Comparison of ENCODE assay signal across 1 cellular context in genomic region chr13:26558912-26559485, GRCh38.
TF ChIP-seq lines count a peak whose summit lies in the region.

No MANE protein-coding gene starts in this region.

TF ChIP-seq in HepG2, 621 proteins besides CTCF, POLR2A, EP300 and RAD21:
- TF ChIP-seq NR2F2 (IDR thresholded peaks at IDR 0.05; ENCODE audit: borderline replicate concordance, low read depth) (peak; percentile 44; the same call in 1 of the 2 replicates), BCL6 (CRISPR knock-in tag; IDR thresholded peaks at IDR 0.05) (peak; percentile 22; the same call in 1 of the 2 replicates), SAP130 (CRISPR knock-in tag; IDR thresholded peaks at IDR 0.05; ENCODE audit: low read depth) (0 out of 2 replicates have a peak, but pooled peaks have one; percentile 14), HMG20A (CRISPR knock-in tag; IDR thresholded peaks at IDR 0.05; ENCODE audit: borderline replicate concordance) (peak; percentile 38; the same call in 1 of the 2 replicates), NR2F1 (CRISPR knock-in tag; IDR thresholded peaks at IDR 0.05) (peak in 1 of 2 experiments; percentile 48; a peak in 1 of 4 replicates), HOMEZ (CRISPR knock-in tag; IDR thresholded peaks at IDR 0.05; ENCODE audit: low read depth) (no peak), SUZ12 (IDR thresholded peaks at IDR 0.05; ENCODE audit: low read depth, low read length) (no peak), SOX6 (IDR thresholded peaks at IDR 0.05) (no peak), SOX6 (CRISPR knock-in tag; IDR thresholded peaks at IDR 0.05) (peak; percentile 92), NAIF1 (CRISPR knock-in tag; IDR thresholded peaks at IDR 0.05; ENCODE audit: borderline replicate concordance) (no peak), FOXA3 (CRISPR knock-in tag; IDR thresholded peaks at IDR 0.05) (no peak), FOXA1 (IDR thresholded peaks at IDR 0.05) (no peak), FOXA1 (CRISPR knock-in tag; IDR thresholded peaks at IDR 0.05) (0 out of 2 replicates have a peak, but pooled peaks have one; percentile 5), ATF1 (CRISPR knock-in tag; IDR thresholded peaks at IDR 0.05) (0 out of 2 replicates have a peak, but pooled peaks have one; percentile 23), RBM39 (IDR thresholded peaks at IDR 0.05; ENCODE audit: low read depth, low read length, poor library complexity, severe bottlenecking) (no peak), PAXIP1 (CRISPR knock-in tag; conservative IDR thresholded peaks at IDR 0.05) (0 out of 2 replicates have a peak, but pooled peaks have one; percentile 22), SOX13 (IDR thresholded peaks at IDR 0.05) (peak; percentile 77), SOX13 (CRISPR knock-in tag; conservative IDR thresholded peaks at IDR 0.05 in 1 of 2, IDR thresholded peaks at IDR 0.05 in 1 of 2) (peak in 1 of 2 experiments; percentile 97; a peak in 2 of 4 replicates), ELF3 (CRISPR knock-in tag; IDR thresholded peaks at IDR 0.05) (0 out of 2 replicates have a peak, but pooled peaks have one; percentile 40), NR2F6 (IDR thresholded peaks at IDR 0.05) (peak; percentile 92), NR2F6 (CRISPR knock-in tag; IDR thresholded peaks at IDR 0.05) (peak; percentile 84), ZNF530 (CRISPR knock-in tag; IDR thresholded peaks at IDR 0.05; ENCODE audit: low read depth) (no peak), ZNF605 (CRISPR knock-in tag; IDR thresholded peaks at IDR 0.05) (no peak), SOX5 (CRISPR knock-in tag; IDR thresholded peaks at IDR 0.05; ENCODE audit: borderline replicate concordance) (peak; percentile 88), ISL2 (CRISPR knock-in tag; IDR thresholded peaks at IDR 0.05) (0 out of 2 replicates have a peak, but pooled peaks have one; percentile 45), TCF7 (IDR thresholded peaks at IDR 0.05; ENCODE audit: low read depth) (peak; percentile 61), GATAD2A (CRISPR knock-in tag; IDR thresholded peaks at IDR 0.05) (peak; percentile 11; the same call in 1 of the 2 replicates)
